22 cellular contexts compared by ENCODE assay signal in genomic region chr19:11145147-11145924, GRCh38. TPM values are rescaled to one million over a fixed set of nuclear protein-coding genes. Genes with fewer than 3 reads are reported as not detected.
A peak's percentile ranks its signal among the peaks of the same experiment; 100 is the strongest.
DNase-seq lines count a peak whose midpoint lies in the region; ATAC-seq and TF ChIP-seq lines count a peak whose summit lies in the region.
"Had no signal": no experiment of that assay in that cellular context is flagged by ENCODE, and none has a peak within 500 bp of the region (broad histone marks: within the 10 kb centered on the region; RNA-seq: fewer than 3 reads in every experiment).

No MANE protein-coding gene starts in this region.

- peaks cover 6 to 65% (median 56%) of the 10 kb centered on the region in 11 experiments; a peak in 19 of 22 replicates for H3K36me3 ChIP-seq in BLaER1 treated with 17β-estradiol and CSF1 and Interleukin-3, amounts not matched to agents 10 nM and 100 nM
- H3K36me3 ChIP-seq in esophagus muscularis mucosa, result no peaks in the 10 kb centered on the region
- peaks cover 16 to 31% of the 10 kb centered on the region in 2 experiments for H3K36me3 ChIP-seq in trophoblast cell (ENCODE audit: control insufficient read depth in 1 of 2, insufficient read depth in 2 of 2, low read length in 2 of 2)
- H3K36me3 ChIP-seq: brain microvascular endothelial cell, tibial nerve had no signal

- no peak overlapping the region for H3K14ac ChIP-seq in trophoblast cell (ENCODE audit: low read length)

- no peak overlapping the region for H3K4me3 ChIP-seq in BLaER1 treated with 17β-estradiol and CSF1 and Interleukin-3, amounts not matched to agents 10 nM and 100 nM
- H3K4me3 ChIP-seq in esophagus muscularis mucosa (no peak overlapping the region), trophoblast cell (ENCODE audit: low read depth, low read length) (no peak overlapping the region)
- H3K4me3 ChIP-seq: mucosa of descending colon, tibial nerve had no signal

- TF ChIP-seq EP300 in Ishikawa (IDR thresholded peaks at IDR 0.05; ENCODE audit: borderline replicate concordance) (no peak), esophagus muscularis mucosa (IDR thresholded peaks at IDR 0.05) (no peak)

- H3K79me1 ChIP-seq in trophoblast cell (ENCODE audit: low read length), result peaks cover 14% of the 10 kb centered on the region

- no peak overlapping the region for H4K91ac ChIP-seq in trophoblast cell (ENCODE audit: low read depth, low read length)

- no peak for DNase-seq in esophagus muscularis mucosa (ENCODE audit: extremely low spot score)
- DNase-seq in trophoblast cell, result peak in 1 of 2 donors; percentile 5
- no peak for DNase-seq in central memory CD4-positive, alpha-beta T cell
- no peak for DNase-seq in HPDE6-E6E7 (ENCODE audit: extremely low spot score)
- DNase-seq in foreskin keratinocyte, result no peak
- DNase-seq in T1000 (lab: John Stamatoyannopoulos, UW), result no peak
- DNase-seq: activated CD4-positive, CD25-positive, alpha-beta regulatory T cell treated with anti-CD3 and anti-CD28 coated beads, Interleukin-2, amount 50 U/mL, for 72 hours; activated naive CD8-positive, alpha-beta T cell treated with anti-CD3 and anti-CD28 coated beads for 36 hours; AML-193; brain microvascular endothelial cell; Caco-2; cortex of kidney; EL; mucosa of descending colon; NCI-H1105 treated with DMSO at 0.1 percent for 48 hours; NCI-H69; retina; stimulated activated naive CD4-positive, alpha-beta T cell; T-helper 9 cell had no signal

- peak overlapping the region in 3 of 11 experiments; percentile 2 to 27 (median 12); a peak in 2 of 22 replicates for H3K9ac ChIP-seq in BLaER1 treated with 17β-estradiol and CSF1 and Interleukin-3, amounts not matched to agents 10 nM and 100 nM
- no peak overlapping the region for H3K9ac ChIP-seq in trophoblast cell (ENCODE audit: low read length)

- H3K27me3 ChIP-seq in BLaER1 treated with 17β-estradiol and CSF1 and Interleukin-3, amounts not matched to agents 10 nM and 100 nM, result no peaks in the 10 kb centered on the region
- no peaks in the 10 kb centered on the region for H3K27me3 ChIP-seq in esophagus muscularis mucosa
- H3K27me3 ChIP-seq in trophoblast cell (ENCODE audit: insufficient read depth, low read length), result no peaks in the 10 kb centered on the region
- H3K27me3 ChIP-seq in foreskin keratinocyte, result no peaks in the 10 kb centered on the region
- H3K27me3 ChIP-seq: brain microvascular endothelial cell, tibial nerve had no signal

- H3K18ac ChIP-seq in trophoblast cell (ENCODE audit: low read length), result no peak overlapping the region

- H2BK120ac ChIP-seq in trophoblast cell (ENCODE audit: insufficient read depth, low read length, poor library complexity), result no peak overlapping the region

- H3K23ac ChIP-seq in trophoblast cell (ENCODE audit: low read length), result no peak overlapping the region

- H2AK5ac ChIP-seq in trophoblast cell (ENCODE audit: low read length), result peak overlapping the region; percentile 52

- no peak overlapping the region for H4K8ac ChIP-seq in trophoblast cell (ENCODE audit: low read depth, low read length)

- TF ChIP-seq POLR2A in esophagus muscularis mucosa (IDR thresholded peaks at IDR 0.05; ENCODE audit: low read depth), result no peak

- peaks cover 2% of the 10 kb centered on the region for H3K79me2 ChIP-seq in trophoblast cell (ENCODE audit: control insufficient read depth, insufficient read depth, low read length, poor library complexity)

- no peak for ATAC-seq in foreskin keratinocyte
- ATAC-seq: mucosa of descending colon had no signal

- H3K4ac ChIP-seq in trophoblast cell (ENCODE audit: low read depth, low read length), result no peak overlapping the region

- H3K9me3 ChIP-seq in BLaER1 treated with 17β-estradiol and CSF1 and Interleukin-3, amounts not matched to agents 10 nM and 100 nM (replicated peaks in 1 of 11), result peaks cover 0 to 12% (median 6%) of the 10 kb centered on the region in 11 experiments; a peak in 8 of 22 replicates
- H3K9me3 ChIP-seq in esophagus muscularis mucosa (peaks cover 0 to 3% (median 0%) of the 10 kb centered on the region in 4 donors), trophoblast cell (ENCODE audit: insufficient read depth, low read depth, low read length) (no peaks in the 10 kb centered on the region)
- H3K9me3 ChIP-seq: Caco-2, mucosa of descending colon, tibial nerve had no signal

- no peak for TF ChIP-seq CTCF in esophagus muscularis mucosa (IDR thresholded peaks at IDR 0.05)
- no peak for TF ChIP-seq CTCF in foreskin keratinocyte (conservative IDR thresholded peaks at IDR 0.05)

- peak overlapping the region in 5 of 11 experiments; percentile 13 to 83 (median 71); a peak in 8 of 22 replicates for H3K27ac ChIP-seq in BLaER1 treated with 17β-estradiol and CSF1 and Interleukin-3, amounts not matched to agents 10 nM and 100 nM
- peak overlapping the region; percentile 40 to 100 (median 98) for H3K27ac ChIP-seq in esophagus muscularis mucosa (replicated peaks in 1 of 4)
- no peak overlapping the region for H3K27ac ChIP-seq in trophoblast cell (ENCODE audit: low read depth, low read length)
- H3K27ac ChIP-seq in foreskin keratinocyte, result no peak overlapping the region
- H3K27ac ChIP-seq: brain microvascular endothelial cell had no signal

- no peak overlapping the region for H2BK5ac ChIP-seq in trophoblast cell (ENCODE audit: low read depth, low read length, poor library complexity)

- no peak overlapping the region for H2BK12ac ChIP-seq in trophoblast cell (ENCODE audit: low read length)

- TF ChIP-seq RAD21 in Ishikawa (IDR thresholded peaks at IDR 0.05; ENCODE audit: low read depth), result no peak

- WGBS in esophagus muscularis mucosa, result over 99% methylated on average over 13 of the region's 13 CpGs
- no CpG with 5 or more reads among the region's 13 CpGs for WGBS in trophoblast cell (ENCODE audit: extremely low coverage, insufficient coverage, insufficient read length)

- no peak overlapping the region for H2AFZ ChIP-seq in trophoblast cell (ENCODE audit: insufficient read depth, low read length, poor library complexity)

- intact Hi-C loops in esophagus muscularis mucosa (cut with DNase I), result no loop called here

- H4K20me1 ChIP-seq in BLaER1 treated with 17β-estradiol and CSF1 and Interleukin-3, amounts not matched to agents 10 nM and 100 nM, result peaks cover 0 to 45% (median 7%) of the 10 kb centered on the region in 11 experiments; a peak in 9 of 22 replicates

- H4K12ac ChIP-seq in trophoblast cell (ENCODE audit: low read depth, low read length), result no peak overlapping the region

- H3K4me2 ChIP-seq in BLaER1 treated with 17β-estradiol and CSF1 and Interleukin-3, amounts not matched to agents 10 nM and 100 nM, result peak overlapping the region in 7 of 11 experiments; percentile 32 to 98 (median 94); a peak in 7 of 22 replicates
- H3K4me2 ChIP-seq in trophoblast cell (ENCODE audit: low read length), result no peak overlapping the region

- peaks cover 23 to 54% (median 49%) of the 10 kb centered on the region in 10 experiments for H3K4me1 ChIP-seq in BLaER1 treated with 17β-estradiol and CSF1 and Interleukin-3, amounts not matched to agents 10 nM and 100 nM
- peaks cover 32 to 59% (median 49%) of the 10 kb centered on the region in 4 donors for H3K4me1 ChIP-seq in esophagus muscularis mucosa
- H3K4me1 ChIP-seq in trophoblast cell (ENCODE audit: control insufficient read depth in 1 of 2, insufficient read depth in 2 of 2, low read length in 2 of 2), result peaks cover 18 to 20% of the 10 kb centered on the region in 2 experiments
- H3K4me1 ChIP-seq in foreskin keratinocyte, result peaks cover 6% of the 10 kb centered on the region

TF ChIP-seq in Ishikawa, 13 proteins besides CTCF, POLR2A, EP300 and RAD21:
- peak; percentile 25; the same call in 1 of the 2 replicates for TF ChIP-seq TEAD4 (IDR thresholded peaks at IDR 0.05)
- no peak for TF ChIP-seq TCF12 (IDR thresholded peaks at IDR 0.05; ENCODE audit: low read depth)

RNA-seq across cellular contexts. Expression of gene SPC24, which starts 10.2 kb away (rescaled TPM):
- 1 to 10 TPM; 1.4 to 6.6 (median 3.4) TPM for total RNA-seq in esophagus muscularis mucosa
- polyA plus RNA-seq in trophoblast cell (2013), result 9.0 and 11.0 TPM in 2 replicates
- 29.4 and 43.8 TPM in 2 replicates for total RNA-seq in foreskin keratinocyte
- 23.0 and 27.9 TPM in 2 replicates for polyA plus RNA-seq in foreskin keratinocyte

RNA-seq across cellular contexts. Expression of gene KANK2, which starts 52.0 kb away (rescaled TPM):
- 1,000 to 10,000 TPM; 1,125 to 1,746 (median 1,157) TPM for total RNA-seq in esophagus muscularis mucosa
- 35.1 and 36.6 TPM in 2 replicates for polyA plus RNA-seq in trophoblast cell (2013)
- total RNA-seq in foreskin keratinocyte, result 12.3 and 14.5 TPM in 2 replicates
- polyA plus RNA-seq in foreskin keratinocyte, result 5.0 and 6.1 TPM in 2 replicates

RNA-seq across cellular contexts. Expression of gene LDLR, which starts 56.1 kb away (rescaled TPM):
- total RNA-seq in esophagus muscularis mucosa, result 100 to 1,000 TPM in 1 of 4 donors, 10 to 100 TPM in 3; 14.2 to 258 (median 47.5) TPM
- polyA plus RNA-seq in trophoblast cell (2013), result 105 and 112 TPM in 2 replicates
- total RNA-seq in foreskin keratinocyte, result 319 and 330 TPM in 2 replicates
- 150 and 170 TPM in 2 replicates for polyA plus RNA-seq in foreskin keratinocyte

Comparison
In these comparisons a context has a peak if more than half of its experiments do, and no peak if none do; other contexts are left out.
1. H3K27ac ChIP-seq: peak in esophagus muscularis mucosa (4 of 4); none in trophoblast cell (single experiment) and foreskin keratinocyte (single experiment).
2. RNA of gene KANK2, which starts 52.0 kb away (total RNA-seq): 1,125 to 1,746 TPM in esophagus muscularis mucosa; 12.3 to 14.5 TPM in foreskin keratinocyte; every median in the first group is over 10 times any median in the second.